8 cellular contexts compared by ENCODE assay signal in the genomic region with DNA sequence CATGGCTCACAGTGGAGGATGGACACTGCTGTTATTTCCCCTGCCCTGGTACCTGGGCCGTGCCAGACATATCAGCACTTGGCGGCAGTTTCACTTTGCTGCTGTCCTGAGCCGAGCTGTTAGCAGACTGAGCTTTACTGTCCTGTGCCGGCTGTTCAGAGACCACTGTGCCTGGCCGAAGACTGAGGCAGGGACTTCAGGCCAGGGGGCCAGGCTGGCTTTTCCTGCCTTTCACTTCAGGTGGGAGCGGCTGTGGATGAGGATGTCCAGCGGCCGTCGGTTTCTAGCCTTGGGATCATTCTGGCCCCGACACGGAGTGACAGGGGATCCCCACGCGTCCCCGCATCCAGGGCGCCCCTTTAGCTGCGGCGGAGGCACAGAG. TPM values are rescaled to one million over a fixed set of nuclear protein-coding genes. Genes with fewer than 3 reads are reported as not detected.
DNase-seq lines count a peak whose midpoint lies in the region; ATAC-seq and TF ChIP-seq lines count a peak whose summit lies in the region.

No MANE protein-coding gene starts in this region.

- DNase-seq in activated naive CD4-positive, alpha-beta T cell treated with anti-CD3 and anti-CD28 coated beads, Interleukin-2, amount 50 U/mL, for 72 hours (ENCODE audit: low spot score in 2 of 2) = no peak
- DNase-seq in immature natural killer cell = peak; percentile 51 to 54 (median 51)
- no peak for DNase-seq in spleen
- DNase-seq in SHP77 treated with DMSO at 0.1 percent for 48 hours (lab: John Stamatoyannopoulos, UW) = no peak
- no peak for DNase-seq in DMS53 treated with DMSO at 0.1 percent for 48 hours (lab: John Stamatoyannopoulos, UW; ENCODE audit: unreplicated experiment)
- no peak for DNase-seq in G401 (ENCODE audit: low spot score)

- peaks cover 33 to 37% of the 10 kb centered on the region in 2 donors for H3K36me3 Mint-ChIP-seq in activated naive CD4-positive, alpha-beta T cell treated with anti-CD3 and anti-CD28 coated beads, Interleukin-2, amount 50 U/mL, for 72 hours
- H3K36me3 Mint-ChIP-seq in immature natural killer cell = peaks cover 0 to 6% (median 5%) of the 10 kb centered on the region in 3 donors

- H3K4me3 Mint-ChIP-seq in immature natural killer cell = peak overlapping the region; percentile 89 to 96 (median 93)

- H3K27ac ChIP-seq in HUES48 (ENCODE audit: low read depth, low read length) = no peak overlapping the region
- peak overlapping the region in 6 of 8 donors; percentile 20 to 77 (median 60) for H3K27ac ChIP-seq in spleen

- H3K9me3 Mint-ChIP-seq in activated naive CD4-positive, alpha-beta T cell treated with anti-CD3 and anti-CD28 coated beads, Interleukin-2, amount 50 U/mL, for 72 hours = no peaks in the 10 kb centered on the region
- H3K9me3 Mint-ChIP-seq in immature natural killer cell = no peaks in the 10 kb centered on the region

- intact Hi-C loops in spleen (cut with DNase I; ENCODE audit: low total_unique reads) = no loop called here

- peak overlapping the region; percentile 97 to 98 for H3K27ac Mint-ChIP-seq in activated naive CD4-positive, alpha-beta T cell treated with anti-CD3 and anti-CD28 coated beads, Interleukin-2, amount 50 U/mL, for 72 hours
- H3K27ac Mint-ChIP-seq in immature natural killer cell = peak overlapping the region; percentile 96 to 99 (median 98)

- TF ChIP-seq POLR2A in spleen (IDR thresholded peaks at IDR 0.05) = no peak

- H3K4me1 ChIP-seq in HUES48 (ENCODE audit: control insufficient read depth, insufficient read depth, low read length) (peaks cover 9% of the 10 kb centered on the region; the same call in 1 of the 2 replicates), spleen (peaks cover 6 to 53% (median 23%) of the 10 kb centered on the region in 6 donors)

- H3K36me3 ChIP-seq in HUES48 (ENCODE audit: control insufficient read depth, insufficient read depth, low read length) (no peaks in the 10 kb centered on the region), spleen (no peaks in the 10 kb centered on the region)

- WGBS in spleen, 5 donors = 0 to 20% (median 9%) methylated on average over 1 to 17 of the region's 17 CpGs

- H3K4me1 Mint-ChIP-seq in immature natural killer cell = peaks cover 54 to 56% of the 10 kb centered on the region in 2 donors

- H3K27me3 Mint-ChIP-seq in immature natural killer cell (ENCODE audit: low read depth in 3 of 3) = peaks cover 0 to 10% (median 6%) of the 10 kb centered on the region in 3 donors

- ATAC-seq in activated naive CD4-positive, alpha-beta T cell treated with anti-CD3 and anti-CD28 coated beads, Interleukin-2, amount 50 U/mL, for 72 hours = peak; percentile 17 to 51
- ATAC-seq in HG02642 (IDR thresholded peaks at IDR 0.05; ENCODE audit: poor library complexity, unreplicated experiment) = no peak

- no peak for TF ChIP-seq CTCF in spleen (IDR thresholded peaks at IDR 0.05 in 8 of 11, conservative IDR thresholded peaks at IDR 0.05 in 3 of 11)

- H3K4me3 ChIP-seq in HUES48 (ENCODE audit: low read depth, low read length) = peak overlapping the region; percentile 71
- H3K4me3 ChIP-seq in spleen = peak overlapping the region; percentile 35 to 80 (median 56)

- H3K27me3 ChIP-seq in HUES48 (ENCODE audit: control insufficient read depth, insufficient read depth, low read length) (peaks cover 50% of the 10 kb centered on the region), spleen (replicated peaks in 1 of 7) (peaks cover 2 to 66% (median 20%) of the 10 kb centered on the region in 7 donors)

- no peak overlapping the region for H3K9ac ChIP-seq in HUES48 (ENCODE audit: low read depth, low read length)

- in situ Hi-C loops in G401 (cut with HindIII; ENCODE audit: low sequenced_read_pairs) = no loop called here

- H3K9me3 ChIP-seq in HUES48 (ENCODE audit: control insufficient read depth, insufficient read depth, low read length) = no peaks in the 10 kb centered on the region
- H3K9me3 ChIP-seq in spleen = no peaks in the 10 kb centered on the region

RNA-seq across cellular contexts. Expression of gene ATP10A, which starts 1.0 kb away (rescaled TPM):
- 10 to 100 TPM; 16.6 to 44.6 TPM for total RNA-seq in activated naive CD4-positive, alpha-beta T cell treated with anti-CD3 and anti-CD28 coated beads, Interleukin-2, amount 50 U/mL, for 72 hours
- polyA plus RNA-seq in immature natural killer cell = 10 to 100 TPM in 1 of 3 donors, 1 to 10 TPM in 2; 2.4 to 17.4 (median 7.3) TPM
- total RNA-seq in spleen = 1 to 10 TPM; 1.8 to 8.6 (median 4.5) TPM
- 1 to 10 TPM in 1 of 3 donors, under 1 TPM in 2; 0.54 to 1.0 (median 0.64) TPM for polyA plus RNA-seq in spleen
- 9.2 and 14.1 TPM in 2 replicates for total RNA-seq in G401 (2014; rRNA removed; shearing (Covaris generic))

Comparison
In these comparisons a context has a peak if more than half of its experiments do, and no peak if none do; other contexts are left out.
1. DNase-seq: peak in immature natural killer cell (3 of 3); none in activated naive CD4-positive, alpha-beta T cell treated with anti-CD3 and anti-CD28 coated beads, Interleukin-2, amount 50 U/mL, for 72 hours (0 of 2), spleen (single experiment), SHP77 treated with DMSO at 0.1 percent for 48 hours (single experiment), DMS53 treated with DMSO at 0.1 percent for 48 hours (single experiment) and G401 (single experiment).